Comparison of ENCODE assay signal across 1 cellular context in the genomic region with DNA sequence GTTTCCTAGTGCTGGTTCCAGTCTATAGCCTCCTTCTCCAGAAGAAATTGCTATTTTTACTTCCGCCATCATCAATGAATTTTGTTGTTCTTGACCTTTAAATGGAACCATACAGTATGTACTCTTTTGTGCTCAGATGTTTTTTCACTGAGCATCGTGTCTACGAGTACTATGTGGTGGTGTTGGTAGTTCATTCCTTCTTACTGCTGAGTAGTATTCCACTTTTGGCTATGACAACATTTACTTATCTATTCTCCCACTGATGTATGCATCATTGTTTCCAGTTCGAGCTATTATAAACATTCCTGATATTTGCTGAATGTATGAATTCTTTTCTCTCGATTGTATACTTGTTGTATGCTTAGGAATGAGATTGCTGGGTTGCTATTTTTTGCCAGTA.
TF ChIP-seq lines count a peak whose summit lies in the region.

No MANE protein-coding gene starts in this region.

TF ChIP-seq in IMR-90, 13 proteins besides CTCF, POLR2A, EP300 and RAD21:
- no peak for TF ChIP-seq CHD1 (IDR thresholded peaks at IDR 0.05; ENCODE audit: low read depth, low read length)
- TF ChIP-seq SMC3 (IDR thresholded peaks at IDR 0.05; ENCODE audit: low read depth, low read length) = no peak
- TF ChIP-seq MXI1 (IDR thresholded peaks at IDR 0.05; ENCODE audit: borderline replicate concordance, low read depth, low read length) = no peak
- TF ChIP-seq RCOR1 (IDR thresholded peaks at IDR 0.05; ENCODE audit: insufficient replicate concordance, low read length) = no peak
- TF ChIP-seq, protein P1, sequence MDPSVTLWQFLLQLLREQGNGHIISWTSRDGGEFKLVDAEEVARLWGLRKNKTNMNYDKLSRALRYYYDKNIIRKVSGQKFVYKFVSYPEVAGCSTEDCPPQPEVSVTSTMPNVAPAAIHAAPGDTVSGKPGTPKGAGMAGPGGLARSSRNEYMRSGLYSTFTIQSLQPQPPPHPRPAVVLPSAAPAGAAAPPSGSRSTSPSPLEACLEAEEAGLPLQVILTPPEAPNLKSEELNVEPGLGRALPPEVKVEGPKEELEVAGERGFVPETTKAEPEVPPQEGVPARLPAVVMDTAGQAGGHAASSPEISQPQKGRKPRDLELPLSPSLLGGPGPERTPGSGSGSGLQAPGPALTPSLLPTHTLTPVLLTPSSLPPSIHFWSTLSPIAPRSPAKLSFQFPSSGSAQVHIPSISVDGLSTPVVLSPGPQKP (IDR thresholded peaks at IDR 0.05; ENCODE audit: borderline replicate concordance, low read depth, low read length) = no peak
- no peak for TF ChIP-seq BHLHE40 (IDR thresholded peaks at IDR 0.05; ENCODE audit: low read depth, low read length)
- TF ChIP-seq MAFK (IDR thresholded peaks at IDR 0.05; ENCODE audit: low read depth, low read length) = no peak; the same call in 1 of the 2 replicates
- no peak for TF ChIP-seq RFX5 (IDR thresholded peaks at IDR 0.05; ENCODE audit: low read depth, low read length)
- TF ChIP-seq MAZ (IDR thresholded peaks at IDR 0.05; ENCODE audit: borderline replicate concordance, low read depth, low read length) = no peak
- TF ChIP-seq CEBPB (IDR thresholded peaks at IDR 0.05; ENCODE audit: low read depth, low read length) = no peak
- TF ChIP-seq USF2 (IDR thresholded peaks at IDR 0.05; ENCODE audit: low read depth, low read length) = no peak
- TF ChIP-seq NFE2L2 (IDR thresholded peaks at IDR 0.05; ENCODE audit: low read depth, low read length) = no peak
- TF ChIP-seq FOS (IDR thresholded peaks at IDR 0.05; ENCODE audit: low read depth, low read length) = no peak
TF ChIP-seq in IMR-90: peak in this region for 0.
